10 cellular contexts compared by ENCODE assay signal in the genomic region with DNA sequence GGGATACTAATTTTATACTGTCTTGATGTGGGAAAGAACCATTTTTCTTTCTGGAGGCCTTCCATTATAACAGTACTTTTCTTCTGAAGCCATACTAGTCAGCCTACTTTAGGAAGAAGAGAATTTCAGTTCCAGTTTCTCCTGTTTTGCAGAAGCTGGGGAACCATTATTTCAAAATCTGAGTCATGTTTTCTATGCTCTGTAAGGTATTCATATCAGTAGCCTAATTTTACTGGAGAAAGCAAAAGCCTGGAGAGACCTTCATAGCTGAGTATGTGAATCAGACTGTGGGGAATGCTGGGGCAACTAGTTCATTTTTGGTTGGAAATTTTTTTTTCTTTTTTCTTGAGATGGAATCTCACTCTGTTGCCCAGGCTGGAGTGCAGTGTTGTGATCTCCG. TPM values are rescaled to one million over a fixed set of nuclear protein-coding genes. Genes with fewer than 3 reads are reported as not detected.
A peak's percentile ranks its signal among the peaks of the same experiment; 100 is the strongest.
DNase-seq lines count a peak whose midpoint lies in the region; ATAC-seq and TF ChIP-seq lines count a peak whose summit lies in the region.
"Had no signal": no experiment of that assay in that cellular context is flagged by ENCODE, and none has a peak within 500 bp of the region (broad histone marks: within the 10 kb centered on the region; RNA-seq: fewer than 3 reads in every experiment).

No MANE protein-coding gene starts in this region.

- H3K9me3 ChIP-seq in esophagus (ENCODE audit: control insufficient read depth in 2 of 2, insufficient read depth in 1 of 2, low read depth in 1 of 2, low read length in 1 of 2), result no peaks in the 10 kb centered on the region
- no peaks in the 10 kb centered on the region for H3K9me3 ChIP-seq in CD8-positive, alpha-beta T cell (ENCODE audit: low read length)

- POLR2A ChIA-PET in CD8-positive, alpha-beta T cell (lab: Charles Lee), result no interaction called here

- peak; percentile 90 for DNase-seq in EH (ENCODE audit: low read depth)
- peak; percentile 37 for DNase-seq in HS-5 (ENCODE audit: low read depth)
- no peak for DNase-seq in CD8-positive, alpha-beta T cell
- DNase-seq in natural killer cell, result no peak
- no peak for DNase-seq in NCI-H2107 treated with DMSO at 0.1 percent for 48 hours (lab: John Stamatoyannopoulos, UW; ENCODE audit: unreplicated experiment)
- DNase-seq: midbrain; NK-92 treated with Interleukin-12 subunit alpha and Interleukin-12 subunit beta, amount 100 ng/mL, for 24 hours had no signal

- 93 to 100% methylated on average over 1 of the region's 1 CpG for WGBS in esophagus, 2 donors

- no peak overlapping the region for H3K4me3 ChIP-seq in esophagus (ENCODE audit: low read depth in 1 of 2, low read length in 2 of 2)
- no peak overlapping the region for H3K4me3 ChIP-seq in CD8-positive, alpha-beta T cell (ENCODE audit: low read depth, low read length)

- peaks cover 0 to 2% of the 10 kb centered on the region in 2 donors for H3K36me3 ChIP-seq in esophagus (ENCODE audit: control insufficient read depth in 2 of 2, insufficient read depth in 2 of 2, low read length in 1 of 2)
- no peaks in the 10 kb centered on the region for H3K36me3 ChIP-seq in CD8-positive, alpha-beta T cell (ENCODE audit: insufficient read depth, low read length)

- TF ChIP-seq CTCF in CD8-positive, alpha-beta T cell (IDR thresholded peaks at IDR 0.05), result no peak
- TF ChIP-seq CTCF in natural killer cell (IDR thresholded peaks at IDR 0.05), result no peak

- H3K36me3 Mint-ChIP-seq in CD8-positive, alpha-beta T cell, result peaks cover 41% of the 10 kb centered on the region
- no peaks in the 10 kb centered on the region for H3K36me3 Mint-ChIP-seq in natural killer cell

- no peak overlapping the region for H3K27ac Mint-ChIP-seq in CD8-positive, alpha-beta T cell
- no peak overlapping the region for H3K27ac Mint-ChIP-seq in natural killer cell

- no peaks in the 10 kb centered on the region for H3K4me1 ChIP-seq in esophagus (ENCODE audit: control insufficient read depth in 2 of 2, insufficient read depth in 2 of 2, low read length in 1 of 2)
- H3K4me1 ChIP-seq in CD8-positive, alpha-beta T cell (ENCODE audit: insufficient read depth, low read length), result peaks cover 11% of the 10 kb centered on the region

- CTCF ChIA-PET in CD8-positive, alpha-beta T cell (lab: Charles Lee), result no interaction called here

- peaks cover 30% of the 10 kb centered on the region for H3K4me1 Mint-ChIP-seq in CD8-positive, alpha-beta T cell (ENCODE audit: low read depth)
- H3K4me1 Mint-ChIP-seq in natural killer cell, result peaks cover 19 to 33% of the 10 kb centered on the region in 2 donors

- H3K9me3 Mint-ChIP-seq in CD8-positive, alpha-beta T cell, result no peaks in the 10 kb centered on the region
- H3K9me3 Mint-ChIP-seq in natural killer cell, result no peaks in the 10 kb centered on the region

- intact Hi-C loops in CD8-positive, alpha-beta T cell (cut with DNase I, micrococcal nuclease), result no loop called here
- intact Hi-C loops in natural killer cell (cut with micrococcal nuclease), result no loop called here

- H3K27me3 ChIP-seq in esophagus (ENCODE audit: control insufficient read depth in 1 of 2, insufficient read depth in 2 of 2, low read length in 2 of 2), result no peaks in the 10 kb centered on the region
- H3K27me3 ChIP-seq in CD8-positive, alpha-beta T cell (ENCODE audit: insufficient read depth, low read length), result no peaks in the 10 kb centered on the region

- H3K4me3 Mint-ChIP-seq in CD8-positive, alpha-beta T cell, result no peak overlapping the region
- H3K4me3 Mint-ChIP-seq in natural killer cell, result no peak overlapping the region

- peak; percentile 40 for ATAC-seq in GM21447 (IDR thresholded peaks at IDR 0.05; ENCODE audit: unreplicated experiment)
- no peak for ATAC-seq in CD8-positive, alpha-beta T cell
- ATAC-seq in HG03571 (IDR thresholded peaks at IDR 0.05; ENCODE audit: unreplicated experiment), result no peak
- ATAC-seq in natural killer cell, result no peak

- peak overlapping the region; percentile 21 to 54 for H3K27ac ChIP-seq in esophagus (ENCODE audit: low read depth in 2 of 2, low read length in 1 of 2)
- H3K27ac ChIP-seq in CD8-positive, alpha-beta T cell (ENCODE audit: low read depth, low read length), result no peak overlapping the region

- H3K27me3 Mint-ChIP-seq in CD8-positive, alpha-beta T cell (ENCODE audit: low read depth), result no peaks in the 10 kb centered on the region
- no peaks in the 10 kb centered on the region for H3K27me3 Mint-ChIP-seq in natural killer cell (ENCODE audit: low read depth in 2 of 2)

RNA-seq across cellular contexts. Expression of gene AFF1, which starts 22.4 kb away (rescaled TPM):
- 10 to 100 TPM in 1 of 2 donors, 1 to 10 TPM in 1; 7.5 to 10.4 TPM for polyA plus RNA-seq in esophagus
- total RNA-seq in CD8-positive, alpha-beta T cell, result 10 to 100 TPM; 32.3 to 33.8 TPM
- 10 to 100 TPM; 87.9 to 93.4 (median 91.7) TPM for total RNA-seq in natural killer cell

Comparison
In these comparisons a context has a peak if more than half of its experiments do, and no peak if none do; other contexts are left out.
1. DNase-seq: peak in EH (single experiment) and HS-5 (single experiment); none in CD8-positive, alpha-beta T cell (0 of 7), natural killer cell (single experiment) and NCI-H2107 treated with DMSO at 0.1 percent for 48 hours (single experiment).